In the genomic region with DNA sequence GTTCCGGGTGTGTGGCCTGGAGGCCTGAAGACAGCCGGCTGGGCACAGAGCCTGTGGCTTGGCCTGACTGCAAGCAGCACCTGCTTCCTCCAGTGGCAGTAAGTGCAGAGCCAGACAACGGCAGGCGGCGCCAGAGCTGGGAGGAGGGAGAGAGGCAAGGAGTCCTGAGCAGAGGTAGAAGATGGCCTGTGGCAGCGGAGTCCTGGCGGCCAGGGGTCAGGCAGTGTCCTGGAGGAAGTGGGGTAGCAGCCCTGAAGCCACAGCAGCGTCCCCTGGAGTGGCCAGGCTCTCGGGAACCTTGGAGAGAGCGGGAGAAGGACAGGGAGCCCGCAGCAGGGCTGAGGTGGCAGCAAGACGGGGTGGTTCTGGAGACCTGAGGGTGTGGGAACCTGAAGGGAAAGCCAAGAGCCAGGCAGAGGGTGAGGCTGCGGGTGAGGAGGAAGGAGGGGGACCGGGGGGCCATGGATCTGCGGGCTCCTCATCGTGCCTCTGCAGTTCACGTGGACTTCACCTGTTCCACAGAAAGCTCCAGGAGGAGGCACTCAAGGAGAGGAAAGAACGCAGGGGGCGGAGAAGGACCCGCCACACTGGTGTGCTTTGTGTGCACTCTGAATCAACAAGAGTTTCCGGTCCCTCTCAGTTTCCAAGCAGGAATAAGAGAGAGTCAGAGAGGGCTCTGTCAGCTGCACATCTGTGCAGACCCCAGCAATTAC, we compare ENCODE assay signal across 8 cellular contexts.
DNase-seq lines count a peak whose midpoint lies in the region; ATAC-seq and TF ChIP-seq lines count a peak whose summit lies in the region.

No MANE protein-coding gene starts in this region.

- H3K27ac ChIP-seq in skin epidermis (peak overlapping the region in 13 of 21 experiments; percentile 1 to 77 (median 47)), uterus (no peak overlapping the region)

- no peaks in the 10 kb centered on the region for H3K27me3 ChIP-seq in uterus

- intact Hi-C loops in uterus (cut with DNase I; ENCODE audit: low total_unique reads): no loop called here

- H3K36me3 ChIP-seq in uterus: no peaks in the 10 kb centered on the region

- DNase-seq in HT-29 (ENCODE audit: low spot score) (peak; percentile 88), NCI-H69 (lab: John Stamatoyannopoulos, UW) (peak; percentile 83), glomerular visceral epithelial cell (ENCODE audit: extremely low spot score) (peak; percentile 26), uterus (no peak), kidney glomerular epithelial cell (lab: John Stamatoyannopoulos, UW) (no peak), NCI-H524 (lab: John Stamatoyannopoulos, UW) (no peak)

- no peak for ATAC-seq in HG02981 (IDR thresholded peaks at IDR 0.05; ENCODE audit: unreplicated experiment)

- H3K4me3 ChIP-seq in skin epidermis (peak overlapping the region in 1 of 7 experiments; percentile 12), uterus (no peak overlapping the region)

- no peaks in the 10 kb centered on the region for H3K4me1 ChIP-seq in uterus

- no peak for TF ChIP-seq POLR2A in uterus (IDR thresholded peaks at IDR 0.05)

- TF ChIP-seq CTCF in uterus (IDR thresholded peaks at IDR 0.05): no peak

- no peaks in the 10 kb centered on the region for H3K9me3 ChIP-seq in uterus

Comparison
In these comparisons a context has a peak if more than half of its experiments do, and no peak if none do; other contexts are left out.
1. DNase-seq: peak in HT-29 (single experiment), NCI-H69 (single experiment) and glomerular visceral epithelial cell (single experiment); none in uterus (0 of 2), kidney glomerular epithelial cell (single experiment) and NCI-H524 (0 of 2).
2. H3K27ac ChIP-seq: peak in skin epidermis (13 of 21); none in uterus (0 of 2).